ENCODE assay signal across 11 cellular contexts in genomic region chr5:154087260-154087659, GRCh38. TPM values are rescaled to one million over a fixed set of nuclear protein-coding genes. Genes with fewer than 3 reads are reported as not detected.
A peak's percentile ranks its signal among the peaks of the same experiment; 100 is the strongest.
DNase-seq lines count a peak whose midpoint lies in the region; ATAC-seq, FAIRE-seq and TF ChIP-seq lines count a peak whose summit lies in the region.
"Had no signal": no experiment of that assay in that cellular context is flagged by ENCODE, and none has a peak within 500 bp of the region (broad histone marks: within the 10 kb centered on the region; RNA-seq: fewer than 3 reads in every experiment).

No MANE protein-coding gene starts in this region.

- no peak overlapping the region for H3K4me3 Mint-ChIP-seq in activated CD8-positive, alpha-beta T cell treated with anti-CD3 and anti-CD28 coated beads, Interleukin-2, amount 10 ng/mL, durations not matched to agents 7 days and 5 days
- no peak overlapping the region for H3K4me3 Mint-ChIP-seq in activated naive CD8-positive, alpha-beta T cell treated with anti-CD3 and anti-CD28 coated beads, Interleukin-2, amount 50 U/mL, for 24 hours
- H3K4me3 Mint-ChIP-seq: immature natural killer cell, neural crest cell had no signal

- no peak overlapping the region for H3K27ac Mint-ChIP-seq in activated CD8-positive, alpha-beta T cell treated with anti-CD3 and anti-CD28 coated beads, Interleukin-2, amount 10 ng/mL, durations not matched to agents 7 days and 5 days
- H3K27ac Mint-ChIP-seq in activated naive CD8-positive, alpha-beta T cell treated with anti-CD3 and anti-CD28 coated beads, Interleukin-2, amount 50 U/mL, for 24 hours: no peak overlapping the region
- H3K27ac Mint-ChIP-seq: immature natural killer cell had no signal

- no peaks in the 10 kb centered on the region for H3K9me3 Mint-ChIP-seq in activated CD8-positive, alpha-beta T cell treated with anti-CD3 and anti-CD28 coated beads, Interleukin-2, amount 10 ng/mL, durations not matched to agents 7 days and 5 days (ENCODE audit: insufficient read depth)
- no peaks in the 10 kb centered on the region for H3K9me3 Mint-ChIP-seq in activated naive CD8-positive, alpha-beta T cell treated with anti-CD3 and anti-CD28 coated beads, Interleukin-2, amount 50 U/mL, for 24 hours
- H3K9me3 Mint-ChIP-seq: immature natural killer cell, neural crest cell had no signal

- intact Hi-C loops in body of pancreas (cut with DNase I): no loop called here

- ATAC-seq in body of pancreas: peak; percentile 38
- no peak for ATAC-seq in activated CD8-positive, alpha-beta T cell treated with anti-CD3 and anti-CD28 coated beads, Interleukin-2, amount 10 ng/mL, durations not matched to agents 7 days and 5 days
- ATAC-seq in activated naive CD8-positive, alpha-beta T cell treated with anti-CD3 and anti-CD28 coated beads, Interleukin-2, amount 50 U/mL, for 24 hours: no peak

- H3K27ac ChIP-seq in body of pancreas: no peak overlapping the region

- CTCF ChIA-PET in activated CD8-positive, alpha-beta T cell treated with anti-CD3 and anti-CD28 coated beads, Interleukin-2, amount 10 ng/mL, durations not matched to agents 7 days and 5 days (lab: Charles Lee): interaction anchor here (1.2 to 4.0 kb wide), 2 partner anchors 12 to 15 kb away, joined by 3 to 20 read pairs; no protein-coding TSS in a partner anchor

- H3K9me3 ChIP-seq in body of pancreas: no peaks in the 10 kb centered on the region

- H3K36me3 Mint-ChIP-seq in activated CD8-positive, alpha-beta T cell treated with anti-CD3 and anti-CD28 coated beads, Interleukin-2, amount 10 ng/mL, durations not matched to agents 7 days and 5 days (ENCODE audit: low read depth): no peaks in the 10 kb centered on the region
- H3K36me3 Mint-ChIP-seq in activated naive CD8-positive, alpha-beta T cell treated with anti-CD3 and anti-CD28 coated beads, Interleukin-2, amount 50 U/mL, for 24 hours (ENCODE audit: low read depth): no peaks in the 10 kb centered on the region

- H3K27me3 ChIP-seq in body of pancreas: no peaks in the 10 kb centered on the region

- DNase-seq in NCI-H2029 (lab: John Stamatoyannopoulos, UW) (peak; percentile 27), NCI-H2029 treated with DMSO at 0.1 percent for 48 hours (lab: John Stamatoyannopoulos, UW) (no peak), NCI-H1417 treated with DMSO at 0.1 percent for 48 hours (lab: John Stamatoyannopoulos, UW) (peak; percentile 36), body of pancreas (peak in 1 of 4 donors; percentile 28), renal cortical epithelial cell (ENCODE audit: low read depth) (peak; percentile 90), urothelium cell line (ENCODE audit: low spot score) (no peak)
- no peak for DNase-seq in activated CD8-positive, alpha-beta T cell treated with anti-CD3 and anti-CD28 coated beads, Interleukin-2, amount 10 ng/mL, durations not matched to agents 7 days and 5 days
- no peak for DNase-seq in activated naive CD8-positive, alpha-beta T cell treated with anti-CD3 and anti-CD28 coated beads, Interleukin-2, amount 50 U/mL, for 24 hours
- DNase-seq: immature natural killer cell, NCI-H526 had no signal

- TF ChIP-seq POLR2A in body of pancreas (IDR thresholded peaks at IDR 0.05): no peak

- peaks cover 21% of the 10 kb centered on the region for H3K27me3 Mint-ChIP-seq in activated CD8-positive, alpha-beta T cell treated with anti-CD3 and anti-CD28 coated beads, Interleukin-2, amount 10 ng/mL, durations not matched to agents 7 days and 5 days (ENCODE audit: low read depth)
- peaks cover 6% of the 10 kb centered on the region for H3K27me3 Mint-ChIP-seq in activated naive CD8-positive, alpha-beta T cell treated with anti-CD3 and anti-CD28 coated beads, Interleukin-2, amount 50 U/mL, for 24 hours

- FAIRE-seq in urothelium cell line (lab: Jason Lieb, UNC): no peak

- no peaks in the 10 kb centered on the region for H3K4me1 ChIP-seq in body of pancreas

- POLR2A ChIA-PET in activated CD8-positive, alpha-beta T cell treated with anti-CD3 and anti-CD28 coated beads, Interleukin-2, amount 10 ng/mL, durations not matched to agents 7 days and 5 days (lab: Charles Lee): no interaction called here

- H3K4me3 ChIP-seq in body of pancreas: no peak overlapping the region

- no peaks in the 10 kb centered on the region for H3K36me3 ChIP-seq in body of pancreas (replicated peaks in 1 of 2; ENCODE audit: insufficient read depth in 1 of 2, low read depth in 2 of 2)

- H3K4me1 Mint-ChIP-seq in activated CD8-positive, alpha-beta T cell treated with anti-CD3 and anti-CD28 coated beads, Interleukin-2, amount 10 ng/mL, durations not matched to agents 7 days and 5 days (ENCODE audit: low read depth): peaks cover 2% of the 10 kb centered on the region
- H3K4me1 Mint-ChIP-seq in activated naive CD8-positive, alpha-beta T cell treated with anti-CD3 and anti-CD28 coated beads, Interleukin-2, amount 50 U/mL, for 24 hours: no peaks in the 10 kb centered on the region
- H3K4me1 Mint-ChIP-seq: immature natural killer cell had no signal

- WGBS in body of pancreas, 2 donors: 21 to 28% methylated on average over 2 of the region's 2 CpGs

- TF ChIP-seq CTCF in body of pancreas (IDR thresholded peaks at IDR 0.05): no peak

RNA-seq across cellular contexts. Expression of gene MFAP3, which starts 48.5 kb away (rescaled TPM):
- total RNA-seq in body of pancreas (10 to 100 TPM; 14.3 to 23.4 TPM), renal cortical epithelial cell (72.1 and 77.4 TPM in 2 replicates)
- 10 to 100 TPM; 21.0 to 23.0 TPM for total RNA-seq in activated CD8-positive, alpha-beta T cell treated with anti-CD3 and anti-CD28 coated beads, Interleukin-2, amount 10 ng/mL, durations not matched to agents 7 days and 5 days

RNA-seq across cellular contexts. Expression of gene FAM114A2, which starts 48.5 kb away (rescaled TPM):
- total RNA-seq in body of pancreas (10 to 100 TPM in 1 of 2 donors, 1 to 10 TPM in 1; 8.9 to 31.1 TPM), renal cortical epithelial cell (27.3 and 38.4 TPM in 2 replicates)
- total RNA-seq in activated CD8-positive, alpha-beta T cell treated with anti-CD3 and anti-CD28 coated beads, Interleukin-2, amount 10 ng/mL, durations not matched to agents 7 days and 5 days: 10 to 100 TPM; 17.8 to 23.1 TPM

Comparison
In these comparisons a context has a peak if more than half of its experiments do, and no peak if none do; other contexts are left out.
1. DNase-seq: peak in NCI-H2029 (single experiment), NCI-H1417 treated with DMSO at 0.1 percent for 48 hours (single experiment) and renal cortical epithelial cell (single experiment); none in NCI-H2029 treated with DMSO at 0.1 percent for 48 hours (single experiment), urothelium cell line (single experiment), activated CD8-positive, alpha-beta T cell treated with anti-CD3 and anti-CD28 coated beads, Interleukin-2, amount 10 ng/mL, durations not matched to agents 7 days and 5 days (single experiment) and activated naive CD8-positive, alpha-beta T cell treated with anti-CD3 and anti-CD28 coated beads, Interleukin-2, amount 50 U/mL, for 24 hours (single experiment).